Comparison of ENCODE assay signal across 21 cellular contexts in the genomic region with DNA sequence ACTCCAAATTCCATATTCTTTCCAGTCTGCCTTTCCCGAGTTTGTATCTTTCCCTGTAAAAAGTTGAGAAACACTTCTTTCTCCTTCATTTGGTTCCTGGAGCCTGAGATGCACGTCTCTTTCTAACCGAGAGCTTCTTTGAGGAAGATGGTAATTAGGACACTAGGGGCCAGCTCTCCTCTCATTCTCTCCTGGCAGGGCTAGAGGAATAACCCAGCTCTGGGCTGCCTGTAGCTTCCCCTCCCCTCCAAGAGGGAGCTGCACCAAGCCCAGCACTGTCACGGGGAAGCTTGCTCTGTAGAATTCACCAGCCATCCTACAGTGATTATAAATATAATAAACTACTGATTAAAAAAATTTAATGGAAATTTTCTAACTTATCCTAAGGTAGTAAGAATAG. TPM values are rescaled to one million over a fixed set of nuclear protein-coding genes. Genes with fewer than 3 reads are reported as not detected.
DNase-seq lines count a peak whose midpoint lies in the region; ATAC-seq and FAIRE-seq lines count a peak whose summit lies in the region.
"Had no signal": no experiment of that assay in that cellular context is flagged by ENCODE, and none has a peak within 500 bp of the region (broad histone marks: within the 10 kb centered on the region; RNA-seq: fewer than 3 reads in every experiment).

No MANE protein-coding gene starts in this region.

- H3K4me1 ChIP-seq in trophoblast cell (ENCODE audit: control insufficient read depth in 1 of 2, insufficient read depth in 2 of 2, low read length in 2 of 2), result peaks cover 23 to 34% of the 10 kb centered on the region in 2 experiments

- H4K91ac ChIP-seq in trophoblast cell (ENCODE audit: low read depth, low read length), result no peak overlapping the region

- H2BK120ac ChIP-seq in trophoblast cell (ENCODE audit: insufficient read depth, low read length, poor library complexity), result no peak overlapping the region

- H3K9ac ChIP-seq in trophoblast cell (ENCODE audit: low read length), result no peak overlapping the region

- no peak overlapping the region for H2BK12ac ChIP-seq in trophoblast cell (ENCODE audit: low read length)

- H3K27ac ChIP-seq in trophoblast cell (ENCODE audit: low read depth, low read length), result no peak overlapping the region
- H3K27ac ChIP-seq: 22Rv1, HL-60 had no signal

- H3K4me2 ChIP-seq in trophoblast cell (ENCODE audit: low read length), result no peak overlapping the region

- no peak overlapping the region for H3K4me3 Mint-ChIP-seq in activated naive CD8-positive, alpha-beta T cell treated with anti-CD3 and anti-CD28 coated beads for 36 hours
- no peak overlapping the region for H3K4me3 Mint-ChIP-seq in activated naive CD8-positive, alpha-beta T cell treated with anti-CD3 and anti-CD28 coated beads, Interleukin-2, amount 50 U/mL, for 24 hours
- H3K4me3 Mint-ChIP-seq: CD4-positive, CD25-positive, alpha-beta regulatory T cell; CD8-positive, alpha-beta memory T cell; H9 had no signal

- H2AFZ ChIP-seq in trophoblast cell (ENCODE audit: insufficient read depth, low read length, poor library complexity), result no peak overlapping the region

- no peak for ATAC-seq in activated naive CD8-positive, alpha-beta T cell treated with anti-CD3 and anti-CD28 coated beads, Interleukin-2, amount 50 U/mL, for 24 hours
- ATAC-seq in HG03457 (IDR thresholded peaks at IDR 0.05; ENCODE audit: unreplicated experiment), result no peak
- ATAC-seq: K562 had no signal

- in situ Hi-C loops in G401 (cut with HindIII; ENCODE audit: low sequenced_read_pairs), result no loop called here

- H3K18ac ChIP-seq in trophoblast cell (ENCODE audit: low read length), result no peak overlapping the region

- H3K4ac ChIP-seq in trophoblast cell (ENCODE audit: low read depth, low read length), result peak overlapping the region; percentile 43

- H3K14ac ChIP-seq in trophoblast cell (ENCODE audit: low read length), result no peak overlapping the region

- peaks cover 2% of the 10 kb centered on the region for H3K9me3 ChIP-seq in trophoblast cell (ENCODE audit: insufficient read depth, low read depth, low read length)

- no peaks in the 10 kb centered on the region for H3K27me3 ChIP-seq in trophoblast cell (ENCODE audit: insufficient read depth, low read length)

- no peak overlapping the region for H2AK5ac ChIP-seq in trophoblast cell (ENCODE audit: low read length)

- peak overlapping the region; percentile 22 for H3K27ac Mint-ChIP-seq in activated naive CD8-positive, alpha-beta T cell treated with anti-CD3 and anti-CD28 coated beads for 36 hours
- no peak overlapping the region for H3K27ac Mint-ChIP-seq in activated naive CD8-positive, alpha-beta T cell treated with anti-CD3 and anti-CD28 coated beads, Interleukin-2, amount 50 U/mL, for 24 hours
- H3K27ac Mint-ChIP-seq: H9 had no signal

- DNase-seq in activated naive CD8-positive, alpha-beta T cell treated with anti-CD3 and anti-CD28 coated beads for 36 hours, result no peak
- no peak for DNase-seq in activated naive CD8-positive, alpha-beta T cell treated with anti-CD3 and anti-CD28 coated beads, Interleukin-2, amount 50 U/mL, for 24 hours
- peak; percentile 77 for DNase-seq in G401 (ENCODE audit: low spot score)
- peak; percentile 71 for DNase-seq in cerebellar cortex (ENCODE audit: low spot score)
- DNase-seq in trophoblast cell, result no peak
- no peak for DNase-seq in effector CD4-positive, alpha-beta T cell
- no peak for DNase-seq in HTR-8/SVneo (ENCODE audit: insufficient read length, low spot score)
- DNase-seq: CD4-positive, CD25-positive, alpha-beta regulatory T cell; CD8-positive, alpha-beta memory T cell; COR-L47; DMS 273 treated with DMSO at 0.1 percent for 48 hours; DMS53; GDM1; H9; IMR-90 had no signal

- no peak overlapping the region for H2BK5ac ChIP-seq in trophoblast cell (ENCODE audit: low read depth, low read length, poor library complexity)

- WGBS in trophoblast cell (ENCODE audit: extremely low coverage, insufficient coverage, insufficient read length), result no CpG with 5 or more reads among the region's 4 CpGs

- H4K12ac ChIP-seq in trophoblast cell (ENCODE audit: low read depth, low read length), result no peak overlapping the region

- H3K36me3 Mint-ChIP-seq in activated naive CD8-positive, alpha-beta T cell treated with anti-CD3 and anti-CD28 coated beads for 36 hours, result peaks cover 15% of the 10 kb centered on the region
- peaks cover 17% of the 10 kb centered on the region for H3K36me3 Mint-ChIP-seq in activated naive CD8-positive, alpha-beta T cell treated with anti-CD3 and anti-CD28 coated beads, Interleukin-2, amount 50 U/mL, for 24 hours (ENCODE audit: low read depth)

- no peak for FAIRE-seq in HTR-8/SVneo (lab: Jason Lieb, UNC)
- FAIRE-seq: GM18507, H1, K562 had no signal

- H3K79me2 ChIP-seq in trophoblast cell (ENCODE audit: control insufficient read depth, insufficient read depth, low read length, poor library complexity), result peaks cover 7% of the 10 kb centered on the region

- H3K27me3 Mint-ChIP-seq in activated naive CD8-positive, alpha-beta T cell treated with anti-CD3 and anti-CD28 coated beads for 36 hours, result no peaks in the 10 kb centered on the region
- no peaks in the 10 kb centered on the region for H3K27me3 Mint-ChIP-seq in activated naive CD8-positive, alpha-beta T cell treated with anti-CD3 and anti-CD28 coated beads, Interleukin-2, amount 50 U/mL, for 24 hours
- H3K27me3 Mint-ChIP-seq: CD4-positive, CD25-positive, alpha-beta regulatory T cell; CD8-positive, alpha-beta memory T cell had no signal

- no peaks in the 10 kb centered on the region for H3K9me3 Mint-ChIP-seq in activated naive CD8-positive, alpha-beta T cell treated with anti-CD3 and anti-CD28 coated beads for 36 hours
- no peaks in the 10 kb centered on the region for H3K9me3 Mint-ChIP-seq in activated naive CD8-positive, alpha-beta T cell treated with anti-CD3 and anti-CD28 coated beads, Interleukin-2, amount 50 U/mL, for 24 hours
- H3K9me3 Mint-ChIP-seq: CD4-positive, CD25-positive, alpha-beta regulatory T cell; CD8-positive, alpha-beta memory T cell; H9 had no signal

- no peak overlapping the region for H3K23ac ChIP-seq in trophoblast cell (ENCODE audit: low read length)

- H3K4me1 Mint-ChIP-seq in activated naive CD8-positive, alpha-beta T cell treated with anti-CD3 and anti-CD28 coated beads for 36 hours, result peaks cover 40% of the 10 kb centered on the region
- peaks cover 62% of the 10 kb centered on the region for H3K4me1 Mint-ChIP-seq in activated naive CD8-positive, alpha-beta T cell treated with anti-CD3 and anti-CD28 coated beads, Interleukin-2, amount 50 U/mL, for 24 hours

- peaks cover 17% of the 10 kb centered on the region for H3K79me1 ChIP-seq in trophoblast cell (ENCODE audit: low read length)

- H4K8ac ChIP-seq in trophoblast cell (ENCODE audit: low read depth, low read length), result no peak overlapping the region

- no peak overlapping the region for H3K4me3 ChIP-seq in trophoblast cell (ENCODE audit: low read depth, low read length)
- H3K4me3 ChIP-seq: K562 had no signal

- H3K36me3 ChIP-seq in trophoblast cell (ENCODE audit: control insufficient read depth in 1 of 2, insufficient read depth in 2 of 2, low read length in 2 of 2), result peaks cover 0 to 5% of the 10 kb centered on the region in 2 experiments

RNA-seq across cellular contexts. Expression of gene UBASH3B, which starts 26.9 kb away (rescaled TPM):
- 10 to 100 TPM; 28.2 to 30.6 TPM for total RNA-seq in activated naive CD8-positive, alpha-beta T cell treated with anti-CD3 and anti-CD28 coated beads for 36 hours
- 0.31 and 0.78 TPM in 2 replicates for total RNA-seq in G401 (2014; rRNA removed; shearing (Covaris generic))
- polyA plus RNA-seq in trophoblast cell (2013), result 67.0 and 69.0 TPM in 2 replicates

Comparison
In these comparisons a context has a peak if more than half of its experiments do, and no peak if none do; other contexts are left out.
1. DNase-seq: peak in G401 (single experiment) and cerebellar cortex (single experiment); none in activated naive CD8-positive, alpha-beta T cell treated with anti-CD3 and anti-CD28 coated beads for 36 hours (single experiment), activated naive CD8-positive, alpha-beta T cell treated with anti-CD3 and anti-CD28 coated beads, Interleukin-2, amount 50 U/mL, for 24 hours (single experiment), trophoblast cell (0 of 2), effector CD4-positive, alpha-beta T cell (single experiment) and HTR-8/SVneo (single experiment).
2. RNA of gene UBASH3B, which starts 26.9 kb away (total RNA-seq): 28.2 to 30.6 TPM in activated naive CD8-positive, alpha-beta T cell treated with anti-CD3 and anti-CD28 coated beads for 36 hours; 0.31 to 0.78 TPM in G401; every median in the first group is over 10 times any median in the second.